Comparison of ENCODE assay signal across 19 cellular contexts in the genomic region with DNA sequence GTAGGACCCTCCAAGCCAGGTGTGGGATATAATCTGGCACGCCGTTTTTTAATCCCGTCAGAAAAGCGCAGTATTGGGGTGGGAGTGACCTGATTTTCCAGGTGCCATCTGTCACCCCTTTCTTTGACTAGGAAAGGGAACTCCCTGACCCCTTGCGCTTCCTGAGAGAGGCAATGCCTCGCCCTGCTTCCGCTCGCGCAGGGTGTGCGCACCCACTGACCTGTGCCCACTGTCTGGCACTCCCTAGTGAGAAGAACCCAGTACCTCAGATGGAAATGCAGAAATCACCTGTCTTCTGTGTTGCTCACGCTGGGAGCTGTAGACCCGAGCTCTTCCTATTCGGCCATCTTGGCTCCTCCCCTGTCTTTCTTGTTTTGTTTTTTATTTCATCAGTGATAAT. TPM values are rescaled to one million over a fixed set of nuclear protein-coding genes. Genes with fewer than 3 reads are reported as not detected.
"Had no signal": no experiment of that assay in that cellular context is flagged by ENCODE, and none has a peak within 500 bp of the region (broad histone marks: within the 10 kb centered on the region; RNA-seq: fewer than 3 reads in every experiment).

No MANE protein-coding gene starts in this region.

RNA-seq across cellular contexts. Expression of gene OR5M11, which starts 11.6 kb away (rescaled TPM):
- total RNA-seq: natural killer cell, omental fat pad, osteocyte, pancreas, posterior vena cava, prostate gland, pulmonary artery endothelial cell, right atrium auricular region, sciatic nerve, smooth muscle cell, spleen, suprapubic skin, testis, transverse colon, upper lobe of right lung, urinary bladder, uterus had no signal
- polyA plus RNA-seq: neural cell, pancreas, smooth muscle cell, spleen, thymus, urinary bladder had no signal

RNA-seq across cellular contexts. Expression of gene OR5M10, which starts 22.8 kb away (rescaled TPM):
- total RNA-seq: natural killer cell, omental fat pad, osteocyte, pancreas, posterior vena cava, prostate gland, pulmonary artery endothelial cell, right atrium auricular region, sciatic nerve, smooth muscle cell, spleen, suprapubic skin, testis, transverse colon, upper lobe of right lung, urinary bladder, uterus had no signal
- polyA plus RNA-seq: neural cell, pancreas, smooth muscle cell, spleen, thymus, urinary bladder had no signal

RNA-seq across cellular contexts. Expression of gene OR5M1, which starts 60.0 kb away (rescaled TPM):
- total RNA-seq: natural killer cell, omental fat pad, osteocyte, pancreas, posterior vena cava, prostate gland, pulmonary artery endothelial cell, right atrium auricular region, sciatic nerve, smooth muscle cell, spleen, suprapubic skin, testis, transverse colon, upper lobe of right lung, urinary bladder, uterus had no signal
- polyA plus RNA-seq: neural cell, pancreas, smooth muscle cell, spleen, urinary bladder had no signal
